ENCODE assay signal across 1 cellular context in genomic region chr1:65254320-65255087, GRCh38.
TF ChIP-seq lines count a peak whose summit lies in the region.

No MANE protein-coding gene starts in this region.

TF ChIP-seq in WTC11, 78 proteins besides CTCF, POLR2A, EP300 and RAD21 (continued from another document and continues in another):
- TF ChIP-seq CDX4 (CRISPR knock-in tag; IDR thresholded peaks at IDR 0.05; ENCODE audit: borderline replicate concordance) (no peak), JUN (CRISPR knock-in tag; IDR thresholded peaks at IDR 0.05) (no peak), ATF3 (CRISPR knock-in tag; conservative IDR thresholded peaks at IDR 0.05) (no peak), ZNF425 (CRISPR knock-in tag; conservative IDR thresholded peaks at IDR 0.05) (no peak), MAX (CRISPR knock-in tag; IDR thresholded peaks at IDR 0.05) (no peak), ERG (CRISPR knock-in tag; IDR thresholded peaks at IDR 0.05) (no peak), CREB1 (CRISPR knock-in tag; IDR thresholded peaks at IDR 0.05) (no peak), ZNF512 (CRISPR knock-in tag; IDR thresholded peaks at IDR 0.05; ENCODE audit: borderline replicate concordance) (no peak), FOXP4 (CRISPR knock-in tag; IDR thresholded peaks at IDR 0.05) (peak; percentile 52), ZNF671 (CRISPR knock-in tag; IDR thresholded peaks at IDR 0.05) (no peak), ZNF263 (CRISPR knock-in tag; IDR thresholded peaks at IDR 0.05; ENCODE audit: low read depth) (no peak), HMGA2 (CRISPR knock-in tag; IDR thresholded peaks at IDR 0.05) (no peak), SOX15 (CRISPR knock-in tag; IDR thresholded peaks at IDR 0.05) (no peak), JAZF1 (CRISPR knock-in tag; IDR thresholded peaks at IDR 0.05) (no peak), FOXP1 (CRISPR knock-in tag; IDR thresholded peaks at IDR 0.05; ENCODE audit: borderline replicate concordance) (peak; percentile 82), AR (CRISPR knock-in tag; IDR thresholded peaks at IDR 0.05) (no peak), ZNF416 (CRISPR knock-in tag; IDR thresholded peaks at IDR 0.05) (no peak), ZNF219 (CRISPR knock-in tag; IDR thresholded peaks at IDR 0.05; ENCODE audit: borderline replicate concordance) (no peak), GTF2I (CRISPR knock-in tag; conservative IDR thresholded peaks at IDR 0.05) (no peak), FOXK1 (CRISPR knock-in tag; IDR thresholded peaks at IDR 0.05) (no peak), MLX (CRISPR knock-in tag; IDR thresholded peaks at IDR 0.05) (no peak), NR1H2 (CRISPR knock-in tag; IDR thresholded peaks at IDR 0.05) (no peak), CBFB (CRISPR knock-in tag; IDR thresholded peaks at IDR 0.05; ENCODE audit: low read depth) (no peak), ARID4B (CRISPR knock-in tag; IDR thresholded peaks at IDR 0.05; ENCODE audit: borderline replicate concordance) (no peak), TEAD4 (CRISPR knock-in tag; IDR thresholded peaks at IDR 0.05) (no peak), ZNF232 (CRISPR knock-in tag; IDR thresholded peaks at IDR 0.05) (no peak), ZNF138 (CRISPR knock-in tag; conservative IDR thresholded peaks at IDR 0.05) (no peak), MYBL2 (CRISPR knock-in tag; IDR thresholded peaks at IDR 0.05) (0 out of 2 replicates have a peak, but pooled peaks have one; percentile 45), OVOL2 (CRISPR knock-in tag; IDR thresholded peaks at IDR 0.05; ENCODE audit: borderline replicate concordance) (no peak), E2F5 (CRISPR knock-in tag; IDR thresholded peaks at IDR 0.05) (no peak), AFF4 (CRISPR knock-in tag; IDR thresholded peaks at IDR 0.05; ENCODE audit: borderline replicate concordance) (no peak), PRRX2 (CRISPR knock-in tag; IDR thresholded peaks at IDR 0.05) (no peak), TEAD1 (CRISPR knock-in tag; IDR thresholded peaks at IDR 0.05) (no peak; the same call in 1 of the 2 replicates)
